ENCODE assay signal across 2 cellular contexts in genomic region chr9:107710988-107711387, GRCh38.
TF ChIP-seq lines count a peak whose summit lies in the region.

No MANE protein-coding gene starts in this region.

TF ChIP-seq in SK-N-SH, 30 proteins besides CTCF, POLR2A, EP300 and RAD21 (continued from another document):
- TF ChIP-seq TEAD4 (IDR thresholded peaks at IDR 0.05; ENCODE audit: borderline replicate concordance, insufficient read depth), result no peak
- no peak for TF ChIP-seq ZBTB33 (IDR thresholded peaks at IDR 0.05; ENCODE audit: borderline replicate concordance, low read depth)
- TF ChIP-seq RFX5 (IDR thresholded peaks at IDR 0.05; ENCODE audit: low read length), result no peak
- TF ChIP-seq TCF12 (IDR thresholded peaks at IDR 0.05), result no peak
- no peak for TF ChIP-seq GATA2 (CRISPR knock-in tag; IDR thresholded peaks at IDR 0.05)
- no peak for TF ChIP-seq MXI1 (IDR thresholded peaks at IDR 0.05; ENCODE audit: low read depth, low read length)
- TF ChIP-seq RXRA (IDR thresholded peaks at IDR 0.05; ENCODE audit: borderline replicate concordance, low read depth), result no peak
- no peak for TF ChIP-seq PBX3 (IDR thresholded peaks at IDR 0.05)
- no peak for TF ChIP-seq JUND (IDR thresholded peaks at IDR 0.05)
TF ChIP-seq in SK-N-SH: peak in this region for 0.

TF ChIP-seq in SK-N-SH treated with all-trans-retinoic acid at 6 μM for 48 hours, 23 proteins besides CTCF, POLR2A, EP300 and RAD21 (continued from another document):
- no peak for TF ChIP-seq TSHZ2 (CRISPR knock-in tag; IDR thresholded peaks at IDR 0.05)
- TF ChIP-seq ISL1 (CRISPR knock-in tag; IDR thresholded peaks at IDR 0.05), result no peak
- TF ChIP-seq OSR1 (CRISPR knock-in tag; IDR thresholded peaks at IDR 0.05), result no peak
- no peak for TF ChIP-seq ZNF565 (CRISPR knock-in tag; conservative IDR thresholded peaks at IDR 0.05; ENCODE audit: low read depth)
- TF ChIP-seq PPARA (CRISPR knock-in tag; IDR thresholded peaks at IDR 0.05; ENCODE audit: borderline replicate concordance), result no peak
- TF ChIP-seq PATZ1 (CRISPR knock-in tag; IDR thresholded peaks at IDR 0.05; ENCODE audit: borderline replicate concordance), result no peak
- no peak for TF ChIP-seq CREB5 (CRISPR knock-in tag; IDR thresholded peaks at IDR 0.05; ENCODE audit: low read depth)
- TF ChIP-seq ZNF70 (CRISPR knock-in tag; IDR thresholded peaks at IDR 0.05), result no peak
- no peak for TF ChIP-seq TOX (CRISPR knock-in tag; IDR thresholded peaks at IDR 0.05; ENCODE audit: borderline replicate concordance)
- no peak for TF ChIP-seq ZFP3 (CRISPR knock-in tag; IDR thresholded peaks at IDR 0.05)
- TF ChIP-seq BACH2 (CRISPR knock-in tag; IDR thresholded peaks at IDR 0.05; ENCODE audit: borderline replicate concordance), result no peak
- no peak for TF ChIP-seq ZC3H10 (CRISPR knock-in tag; IDR thresholded peaks at IDR 0.05)
TF ChIP-seq in SK-N-SH treated with all-trans-retinoic acid at 6 μM for 48 hours: peak in this region for 0.
